In the genomic region with DNA sequence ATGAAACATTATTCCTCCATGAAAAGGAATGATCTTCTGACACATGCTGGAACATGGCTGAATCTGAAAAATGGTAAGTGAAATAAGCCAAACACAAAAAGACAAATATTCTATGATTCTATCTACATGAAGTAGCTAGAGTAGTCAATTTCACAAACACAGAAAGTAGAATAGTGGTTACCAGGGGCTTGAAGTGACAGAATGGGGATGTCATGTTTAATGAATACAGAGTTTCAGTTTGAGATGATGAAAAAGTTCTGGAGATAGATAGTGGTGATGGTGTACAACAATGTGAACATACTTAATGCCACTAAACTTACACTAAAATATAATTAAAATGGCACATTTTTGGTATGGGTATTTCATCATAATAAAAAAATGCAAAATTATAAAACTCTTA, we compare ENCODE assay signal across 40 cellular contexts. TPM values are rescaled to one million over a fixed set of nuclear protein-coding genes. Genes with fewer than 3 reads are reported as not detected.
"Had no signal": no experiment of that assay in that cellular context is flagged by ENCODE, and none has a peak within 500 bp of the region (broad histone marks: within the 10 kb centered on the region; RNA-seq: fewer than 3 reads in every experiment).

No MANE protein-coding gene starts in this region.

- H3K27me3 ChIP-seq: MG63 had no signal

- H3K9ac ChIP-seq: KMS-11 had no signal

- H3K36me3 ChIP-seq: MG63 had no signal

- H3K4me3 ChIP-seq: MG63 had no signal

- H3K27ac ChIP-seq: KMS-11 had no signal

- H3K9me3 ChIP-seq: MG63 had no signal

- H3K4me2 ChIP-seq: KMS-11 had no signal

- DNase-seq: Kasumi-1, MG63, MM.1S, MV-4-11, NCI-H1048, NCI-H1092, NCI-H1092 treated with DMSO at 0.1 percent for 48 hours, NCI-H1105, NCI-H1105 treated with DMSO at 0.1 percent for 48 hours, NCI-H1417, NCI-H1417 treated with DMSO at 0.1 percent for 48 hours, NCI-H1436, NCI-H1436 treated with DMSO at 0.1 percent for 48 hours, NCI-H146, NCI-H1694, NCI-H1694 treated with DMSO at 0.1 percent for 48 hours, NCI-H187, NCI-H187 treated with DMSO at 0.1 percent for 48 hours, NCI-H1930, NCI-H2029, NCI-H2029 treated with DMSO at 0.1 percent for 48 hours, NCI-H2081, NCI-H2081 treated with DMSO at 0.1 percent for 48 hours, NCI-H2107, NCI-H2171, NCI-H2171 treated with DMSO at 0.1 percent for 48 hours, NCI-H2227 treated with DMSO at 0.1 percent for 48 hours, NCI-H226, NCI-H345, NCI-H446, NCI-H446 treated with DMSO at 0.1 percent for 48 hours, NCI-H510A, NCI-H510A treated with DMSO at 0.1 percent for 48 hours, NCI-H524, NCI-H524 treated with DMSO at 0.1 percent for 48 hours had no signal

RNA-seq across cellular contexts. Expression of gene RLN2, which starts 18.3 kb away (rescaled TPM):
- total RNA-seq: LHCN-M2, MCF 10A, NCI-H460 had no signal

RNA-seq across cellular contexts. Expression of gene RLN1, which starts 53.4 kb away (rescaled TPM):
- total RNA-seq: LHCN-M2, M059J, MCF 10A, NCI-H460 had no signal

RNA-seq across cellular contexts. Expression of gene INSL4, which starts 55.0 kb away (rescaled TPM):
- total RNA-seq: LHCN-M2, M059J, MCF 10A had no signal
